In the genomic region with DNA sequence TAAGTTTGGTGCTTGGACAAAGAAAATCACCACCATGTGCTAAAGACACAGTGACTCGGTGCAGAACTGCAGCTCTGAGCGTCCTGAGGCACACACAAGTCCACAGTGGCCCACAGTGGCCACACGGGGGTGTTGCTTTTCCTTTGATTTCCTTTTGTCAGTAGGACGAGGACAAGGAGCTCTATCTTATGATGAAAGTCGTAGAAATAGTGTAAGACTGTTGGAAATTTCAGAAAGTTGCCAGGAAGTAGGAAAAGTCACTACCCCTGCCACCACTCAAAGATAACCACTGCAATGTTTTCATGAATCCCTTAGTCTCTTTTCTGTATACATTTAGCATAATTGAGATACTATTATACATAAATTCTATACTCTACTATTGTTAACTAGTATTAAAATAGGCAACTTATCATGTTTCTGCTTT, we compare ENCODE assay signal across 8 cellular contexts.
DNase-seq lines count a peak whose midpoint lies in the region; ATAC-seq, FAIRE-seq and TF ChIP-seq lines count a peak whose summit lies in the region.

No MANE protein-coding gene starts in this region.

- no peaks in the 10 kb centered on the region for H3K9me3 Mint-ChIP-seq in Calu3 (ENCODE audit: low read depth, unreplicated experiment)

- intact Hi-C loops in Calu3 (cut with micrococcal nuclease; ENCODE audit: unreplicated experiment) (loop anchor here (1.0 to 5.0 kb wide), 2 partner anchors 169 to 383 kb away; no protein-coding TSS in a partner anchor), Right ventricle myocardium superior (cut with DNase I) (loop anchor here (5.0 kb wide), 3 partner anchors 146 to 381 kb away; partner anchors contain the start of gene TNS3)

- peak; percentile 83 for FAIRE-seq in TTC549 (lab: Jason Lieb, UNC)

- DNase-seq in Calu3 = peak; percentile 74
- DNase-seq in HS-5 (ENCODE audit: low read depth) = peak; percentile 41
- DNase-seq in Right ventricle myocardium superior = peak; percentile 81
- peak; percentile 56 for DNase-seq in pulmonary artery endothelial cell (ENCODE audit: low read depth, low spot score)
- DNase-seq in activated CD4-positive, CD25-positive, alpha-beta regulatory T cell treated with anti-CD3 and anti-CD28 coated beads, Interleukin-2, amount 50 U/mL, for 72 hours = no peak
- DNase-seq in NOMO-1 treated with DMSO at 0.1 percent for 48 hours (lab: John Stamatoyannopoulos, UW; ENCODE audit: unreplicated experiment) = no peak

- peak; percentile 78 for TF ChIP-seq CTCF in Calu3 (IDR thresholded peaks at IDR 0.05; ENCODE audit: unreplicated experiment)

- peaks cover 37% of the 10 kb centered on the region for H3K36me3 Mint-ChIP-seq in Calu3 (ENCODE audit: insufficient read depth, unreplicated experiment)

- no peak overlapping the region for H3K4me3 Mint-ChIP-seq in Calu3 (ENCODE audit: low read depth, unreplicated experiment)

- peak; percentile 87 for ATAC-seq in Right ventricle myocardium superior (ENCODE audit: poor library complexity)
- ATAC-seq in HG02678 (IDR thresholded peaks at IDR 0.05; ENCODE audit: unreplicated experiment) = no peak

- CTCF ChIA-PET in Calu3 (lab: Charles Lee) = interaction anchor here (0.6 to 2.9 kb wide), 35 partner anchors 9 to 533 kb away, joined by 3 to 33 read pairs (median 4); no protein-coding TSS in a partner anchor

- no peaks in the 10 kb centered on the region for H3K27me3 Mint-ChIP-seq in Calu3 (ENCODE audit: unreplicated experiment)

- H3K27ac Mint-ChIP-seq in Calu3 (ENCODE audit: unreplicated experiment) = peak overlapping the region; percentile 50

- BruUV-seq in Calu3 (replicated peaks; lab: Mats Ljungman, UMichigan) = no TSS peak

- H3K4me1 Mint-ChIP-seq in Calu3 (ENCODE audit: low read depth, unreplicated experiment) = peaks cover 28% of the 10 kb centered on the region

Comparison
In these comparisons a context has a peak if more than half of its experiments do, and no peak if none do; other contexts are left out.
1. DNase-seq: peak in Calu3 (single experiment), HS-5 (single experiment), Right ventricle myocardium superior (single experiment) and pulmonary artery endothelial cell (single experiment); none in activated CD4-positive, CD25-positive, alpha-beta regulatory T cell treated with anti-CD3 and anti-CD28 coated beads, Interleukin-2, amount 50 U/mL, for 72 hours (single experiment) and NOMO-1 treated with DMSO at 0.1 percent for 48 hours (single experiment).